14 cellular contexts compared by ENCODE assay signal in the genomic region with DNA sequence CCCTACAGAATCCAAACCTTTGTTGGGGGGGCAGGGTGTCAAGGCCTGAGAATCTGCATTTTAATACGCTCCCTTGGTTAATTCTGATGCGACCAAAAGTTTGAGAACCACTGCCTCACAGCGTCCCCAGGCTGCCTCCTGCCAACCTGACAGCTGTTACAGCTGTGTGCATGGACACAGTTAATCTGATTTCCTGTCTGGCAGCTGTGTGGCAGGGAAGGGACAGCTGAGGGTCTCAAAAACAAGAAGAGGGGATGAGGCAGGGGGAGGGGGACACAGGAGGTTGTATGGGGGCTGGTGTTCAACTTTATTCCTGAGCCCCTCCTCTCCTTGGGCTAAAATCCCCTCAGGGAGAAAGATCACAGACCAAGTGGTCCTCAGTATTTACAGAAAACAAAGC. TPM values are rescaled to one million over a fixed set of nuclear protein-coding genes. Genes with fewer than 3 reads are reported as not detected.
DNase-seq lines count a peak whose midpoint lies in the region; ATAC-seq and TF ChIP-seq lines count a peak whose summit lies in the region.
"Had no signal": no experiment of that assay in that cellular context is flagged by ENCODE, and none has a peak within 500 bp of the region (broad histone marks: within the 10 kb centered on the region; RNA-seq: fewer than 3 reads in every experiment).

No MANE protein-coding gene starts in this region.

- TF ChIP-seq CTCF in A673 (conservative IDR thresholded peaks at IDR 0.05; ENCODE audit: low read depth, low read length) = 0 out of 2 replicates have a peak, but pooled peaks have one; percentile 11
- TF ChIP-seq CTCF in WTC11 (IDR thresholded peaks at IDR 0.05) = no peak

- H3K4me1 ChIP-seq in A673 (ENCODE audit: insufficient read depth, low read length, poor library complexity, severe bottlenecking) = peaks cover 36% of the 10 kb centered on the region
- peaks cover 42% of the 10 kb centered on the region for H3K4me1 ChIP-seq in mesenchymal stem cell (ENCODE audit: control insufficient read depth, insufficient read depth, low read depth, low read length)

- no peak overlapping the region for H3K4me3 Mint-ChIP-seq in WTC11
- H3K4me3 Mint-ChIP-seq: activated naive CD8-positive, alpha-beta T cell; activated T-helper 1 cell treated with anti-CD3 and anti-CD28 coated beads, Interleukin-12 subunit alpha, Interleukin-12 subunit beta, Interleukin-2, Interleukin-4 antibody, amounts not matched to agents 30 ng/mL and 10 ng/mL and 1 ng/mL, durations not matched to agents 14 hours and 24 hours and 36 hours; CD4-positive, alpha-beta T cell had no signal

- H2BK120ac ChIP-seq in mesenchymal stem cell (ENCODE audit: low read depth, low read length) = no peak overlapping the region

- 30% methylated on average over 3 of the region's 3 CpGs for WGBS in mesenchymal stem cell

- H3K4me1 Mint-ChIP-seq in WTC11 = peaks cover 27% of the 10 kb centered on the region

- H3K4me3 ChIP-seq in A673 (ENCODE audit: low read depth, low read length, poor library complexity, severe bottlenecking) = no peak overlapping the region
- no peak overlapping the region for H3K4me3 ChIP-seq in mesenchymal stem cell (ENCODE audit: insufficient read depth in 1 of 2, low read depth in 1 of 2, low read length in 2 of 2)
- H3K4me3 ChIP-seq: mucosa of descending colon, upper lobe of left lung had no signal

- POLR2A ChIA-PET in A673 (lab: Charles Lee; ENCODE audit: low non-redundant PET) = interaction anchor here (0.7 kb wide), 1 partner anchor 351 kb away, joined by 3 read pairs; no protein-coding TSS in a partner anchor
- POLR2A ChIA-PET in WTC11 (lab: Charles Lee) = interaction anchor here (0.6 to 0.7 kb wide), 2 partner anchors 11 to 21 kb away, joined by 3 to 4 read pairs; no protein-coding TSS in a partner anchor

- H4K91ac ChIP-seq in mesenchymal stem cell (ENCODE audit: low read length) = no peak overlapping the region

- no peak overlapping the region for H3K4ac ChIP-seq in mesenchymal stem cell (ENCODE audit: low read depth in 1 of 2, low read length in 2 of 2)

- no peak overlapping the region for H4K8ac ChIP-seq in mesenchymal stem cell (ENCODE audit: low read length)

- H3K23ac ChIP-seq in mesenchymal stem cell (ENCODE audit: low read length in 2 of 2) = no peak overlapping the region

- H2BK12ac ChIP-seq in mesenchymal stem cell (ENCODE audit: low read length in 2 of 2) = peak overlapping the region in 1 of 2 experiments; percentile 14

- no peak overlapping the region for H2BK5ac ChIP-seq in mesenchymal stem cell (ENCODE audit: low read depth, low read length, poor library complexity, severe bottlenecking)

- no peak for ATAC-seq in WTC11
- ATAC-seq: mucosa of descending colon had no signal

- H3K27me3 ChIP-seq in A673 (replicated peaks; ENCODE audit: insufficient read depth, low read depth, low read length, poor library complexity) (no peaks in the 10 kb centered on the region), mesenchymal stem cell (ENCODE audit: control insufficient read depth in 1 of 2, insufficient read depth in 1 of 2, low read length in 2 of 2) (no peaks in the 10 kb centered on the region)
- H3K27me3 ChIP-seq: upper lobe of left lung had no signal

- H3K27ac Mint-ChIP-seq in WTC11 = no peak overlapping the region
- H3K27ac Mint-ChIP-seq: activated naive CD8-positive, alpha-beta T cell; activated T-helper 1 cell treated with anti-CD3 and anti-CD28 coated beads, Interleukin-12 subunit alpha, Interleukin-12 subunit beta, Interleukin-2, Interleukin-4 antibody, amounts not matched to agents 30 ng/mL and 10 ng/mL and 1 ng/mL, durations not matched to agents 14 hours and 24 hours and 36 hours; CD4-positive, alpha-beta T cell had no signal

- no peak overlapping the region for H3K14ac ChIP-seq in mesenchymal stem cell (ENCODE audit: low read length in 2 of 2)

- no peaks in the 10 kb centered on the region for H3K27me3 Mint-ChIP-seq in WTC11 (ENCODE audit: low read depth)
- H3K27me3 Mint-ChIP-seq: activated naive CD8-positive, alpha-beta T cell; CD4-positive, alpha-beta T cell had no signal

- H3K36me3 ChIP-seq in A673 (ENCODE audit: insufficient read depth, low read length, poor library complexity, severe bottlenecking) (no peaks in the 10 kb centered on the region), mesenchymal stem cell (ENCODE audit: control insufficient read depth in 1 of 2, insufficient read depth in 2 of 2, low read depth in 1 of 2, low read length in 2 of 2) (peaks cover 10 to 26% of the 10 kb centered on the region in 2 experiments)

- no peaks in the 10 kb centered on the region for H3K9me3 Mint-ChIP-seq in WTC11
- H3K9me3 Mint-ChIP-seq: activated T-helper 1 cell treated with anti-CD3 and anti-CD28 coated beads, Interleukin-12 subunit alpha, Interleukin-12 subunit beta, Interleukin-2, Interleukin-4 antibody, amounts not matched to agents 30 ng/mL and 10 ng/mL and 1 ng/mL, durations not matched to agents 14 hours and 24 hours and 36 hours; CD4-positive, alpha-beta T cell had no signal

- CTCF ChIA-PET in A673 (lab: Charles Lee) (interaction anchor here (0.6 to 0.7 kb wide), 2 partner anchors 36 to 80 kb away, joined by 4 to 5 read pairs; no protein-coding TSS in a partner anchor), WTC11 (lab: Charles Lee) (interaction anchor here (1.0 to 3.2 kb wide), 3 partner anchors 10 to 63 kb away, joined by 3 to 27 read pairs (median 9); partner anchors contain the start of gene HDAC5)

- H3K27ac ChIP-seq in A673 (ENCODE audit: low read depth, low read length, poor library complexity, severe bottlenecking) (peak overlapping the region; percentile 50), mesenchymal stem cell (ENCODE audit: low read length, poor library complexity, severe bottlenecking) (no peak overlapping the region)

- no TSS peak for BruUV-seq in A673 (replicated peaks; lab: Mats Ljungman, UMichigan)

- H3K9me3 ChIP-seq in A673 (ENCODE audit: low read depth, low read length, poor library complexity, severe bottlenecking) (no peaks in the 10 kb centered on the region), mesenchymal stem cell (ENCODE audit: control insufficient read depth, low read length) (no peaks in the 10 kb centered on the region)
- H3K9me3 ChIP-seq: mucosa of descending colon, upper lobe of left lung had no signal

- intact Hi-C loops in A673 (cut with micrococcal nuclease; ENCODE audit: unreplicated experiment) = no loop called here

- H3K36me3 Mint-ChIP-seq in WTC11 = no peaks in the 10 kb centered on the region

- no peak overlapping the region for H3K9ac ChIP-seq in mesenchymal stem cell (ENCODE audit: low read length)

- peak overlapping the region; percentile 60 for H2BK15ac ChIP-seq in mesenchymal stem cell (ENCODE audit: low read depth, poor library complexity, severe bottlenecking)

- no peak overlapping the region for H2AK5ac ChIP-seq in mesenchymal stem cell (ENCODE audit: low read length, severe bottlenecking)

- DNase-seq in A673 (ENCODE audit: low spot score) = peak; percentile 55
- peak; percentile 82 for DNase-seq in NCI-H82 (lab: John Stamatoyannopoulos, UW)
- no peak for DNase-seq in mesenchymal stem cell
- DNase-seq in SHP77 treated with DMSO at 0.1 percent for 48 hours (lab: John Stamatoyannopoulos, UW) = no peak
- no peak for DNase-seq in WTC11 (ENCODE audit: low spot score)
- no peak for DNase-seq in inferior parietal cortex (ENCODE audit: extremely low spot score)
- DNase-seq: activated CD4-positive, alpha-beta T cell treated with anti-CD3 and anti-CD28 coated beads for 1 hour; CD4-positive, alpha-beta T cell; KG1; mucosa of descending colon; stimulated activated naive CD4-positive, alpha-beta T cell; upper lobe of left lung had no signal

- H3K4me2 ChIP-seq in mesenchymal stem cell (ENCODE audit: low read length, poor library complexity, severe bottlenecking) = no peak overlapping the region

- H2AFZ ChIP-seq in mesenchymal stem cell (ENCODE audit: low read depth, low read length) = no peak overlapping the region

- H3K18ac ChIP-seq in mesenchymal stem cell (ENCODE audit: low read depth in 1 of 2, low read length in 2 of 2) = peak overlapping the region in 1 of 2 experiments; percentile 68

- peaks cover 35% of the 10 kb centered on the region for H3K79me1 ChIP-seq in mesenchymal stem cell (replicated peaks; ENCODE audit: low read length, poor library complexity, severe bottlenecking)

TF ChIP-seq in WTC11, 78 proteins besides CTCF, POLR2A, EP300 and RAD21 (continues in another document):
- TF ChIP-seq ZNF317 (CRISPR knock-in tag; IDR thresholded peaks at IDR 0.05; ENCODE audit: borderline replicate concordance, low read depth) (no peak), ATF2 (CRISPR knock-in tag; IDR thresholded peaks at IDR 0.05; ENCODE audit: borderline replicate concordance, low read depth) (no peak)
- TF ChIP-seq, protein P1, sequence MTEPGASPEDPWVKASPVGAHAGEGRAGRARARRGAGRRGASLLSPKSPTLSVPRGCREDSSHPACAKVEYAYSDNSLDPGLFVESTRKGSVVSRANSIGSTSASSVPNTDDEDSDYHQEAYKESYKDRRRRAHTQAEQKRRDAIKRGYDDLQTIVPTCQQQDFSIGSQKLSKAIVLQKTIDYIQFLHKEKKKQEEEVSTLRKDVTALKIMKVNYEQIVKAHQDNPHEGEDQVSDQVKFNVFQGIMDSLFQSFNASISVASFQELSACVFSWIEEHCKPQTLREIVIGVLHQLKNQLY (CRISPR knock-in tag; IDR thresholded peaks at IDR 0.05) = no peak

RNA-seq across cellular contexts. Expression of gene HDAC5, which starts 17.5 kb away (rescaled TPM):
- total RNA-seq in A673 (2021) = 16.9 and 27.1 TPM in 2 replicates
- 36.0 TPM for polyA plus RNA-seq in mesenchymal stem cell (2013, experiment 1 of 2)
- polyA plus RNA-seq in mesenchymal stem cell (2013, experiment 2 of 2) = 34.6 TPM
- total RNA-seq in WTC11 (2021) = 54.0 to 61.6 TPM (median 59.0 TPM) in 3 replicates

RNA-seq across cellular contexts. Expression of gene G6PC3, which starts 35.4 kb away (rescaled TPM):
- 47.0 and 57.9 TPM in 2 replicates for total RNA-seq in A673 (2021)
- 158 TPM for polyA plus RNA-seq in mesenchymal stem cell (2013, experiment 1 of 2)
- 165 TPM for polyA plus RNA-seq in mesenchymal stem cell (2013, experiment 2 of 2)
- total RNA-seq in WTC11 (2021) = 121 to 122 TPM (median 121 TPM) in 3 replicates

RNA-seq across cellular contexts. Expression of gene HROB, which starts 35.8 kb away (rescaled TPM):
- total RNA-seq in A673 (2021) (13.5 and 14.7 TPM in 2 replicates), WTC11 (2021) (22.4 to 23.9 TPM (median 23.7 TPM) in 3 replicates)
- 1.6 TPM for polyA plus RNA-seq in mesenchymal stem cell (2013, experiment 1 of 2)
- polyA plus RNA-seq in mesenchymal stem cell (2013, experiment 2 of 2) = 1.6 TPM

RNA-seq across cellular contexts. Expression of gene LSM12, which starts 39.5 kb away (rescaled TPM):
- 47.5 and 52.5 TPM in 2 replicates for total RNA-seq in A673 (2021)
- polyA plus RNA-seq in mesenchymal stem cell (2013, experiment 1 of 2) = 74.2 TPM
- polyA plus RNA-seq in mesenchymal stem cell (2013, experiment 2 of 2) = 73.4 TPM
- 96.8 to 102 TPM (median 98.0 TPM) in 3 replicates for total RNA-seq in WTC11 (2021)

Comparison
In these comparisons a context has a peak if more than half of its experiments do, and no peak if none do; other contexts are left out.
1. DNase-seq: peak in A673 (single experiment) and NCI-H82 (single experiment); none in mesenchymal stem cell (single experiment), SHP77 treated with DMSO at 0.1 percent for 48 hours (single experiment), WTC11 (single experiment) and inferior parietal cortex (single experiment).